ENCODE assay signal across 4 cellular contexts in genomic region chr7:143158617-143159016, GRCh38. TPM values are rescaled to one million over a fixed set of nuclear protein-coding genes. Genes with fewer than 3 reads are reported as not detected.
"Had no signal": no experiment of that assay in that cellular context is flagged by ENCODE, and none has a peak within 500 bp of the region (broad histone marks: within the 10 kb centered on the region; RNA-seq: fewer than 3 reads in every experiment).

No MANE protein-coding gene starts in this region.

RNA-seq across cellular contexts. Expression of gene TAS2R39, which starts 24.6 kb away (rescaled TPM):
- polyA plus RNA-seq: HepG2, IgD-negative memory B cell, IMR-90, K562 had no signal

RNA-seq across cellular contexts. Expression of gene PIP, which starts 26.7 kb away (rescaled TPM):
- polyA plus RNA-seq: HepG2, IgD-negative memory B cell, IMR-90, K562 had no signal
